8 cellular contexts compared by ENCODE assay signal in genomic region chr19:1855828-1856255, GRCh38. TPM values are rescaled to one million over a fixed set of nuclear protein-coding genes. Genes with fewer than 3 reads are reported as not detected.
DNase-seq lines count a peak whose midpoint lies in the region; ATAC-seq and TF ChIP-seq lines count a peak whose summit lies in the region.

No MANE protein-coding gene starts in this region.

- peak overlapping the region; percentile 80 for H3K4me3 Mint-ChIP-seq in activated T-helper 1 cell treated with anti-CD3 and anti-CD28 coated beads, Interleukin-12 subunit alpha, Interleukin-12 subunit beta, Interleukin-2, Interleukin-4 antibody, amounts not matched to agents 30 ng/mL and 10 ng/mL and 1 ng/mL, durations not matched to agents 14 hours and 24 hours and 36 hours

- H3K4me1 ChIP-seq in cardiac muscle cell (ENCODE audit: low read depth): peaks cover 52% of the 10 kb centered on the region
- H3K4me1 ChIP-seq in thoracic aorta (ENCODE audit: control insufficient read depth in 1 of 2, low read depth in 2 of 2): peaks cover 37 to 56% of the 10 kb centered on the region in 2 donors

- H3K36me3 ChIP-seq in cardiac muscle cell: no peaks in the 10 kb centered on the region
- H3K36me3 ChIP-seq in kidney epithelial cell (ENCODE audit: control insufficient read depth, insufficient read depth, low read length): no peaks in the 10 kb centered on the region
- no peaks in the 10 kb centered on the region for H3K36me3 ChIP-seq in thoracic aorta

- peaks cover 4% of the 10 kb centered on the region for H3K36me3 Mint-ChIP-seq in activated T-helper 1 cell treated with anti-CD3 and anti-CD28 coated beads, Interleukin-12 subunit alpha, Interleukin-12 subunit beta, Interleukin-2, Interleukin-4 antibody, amounts not matched to agents 30 ng/mL and 10 ng/mL and 1 ng/mL, durations not matched to agents 14 hours and 24 hours and 36 hours (ENCODE audit: low read depth)

- TF ChIP-seq CTCF in cardiac muscle cell (IDR thresholded peaks at IDR 0.05; ENCODE audit: low read depth, low read length) (no peak), kidney epithelial cell (IDR thresholded peaks at IDR 0.05; ENCODE audit: insufficient read depth, low read length, poor library complexity, severe bottlenecking) (no peak), thoracic aorta (IDR thresholded peaks at IDR 0.05) (no peak)

- no peaks in the 10 kb centered on the region for H3K27me3 Mint-ChIP-seq in activated T-helper 1 cell treated with anti-CD3 and anti-CD28 coated beads, Interleukin-12 subunit alpha, Interleukin-12 subunit beta, Interleukin-2, Interleukin-4 antibody, amounts not matched to agents 30 ng/mL and 10 ng/mL and 1 ng/mL, durations not matched to agents 14 hours and 24 hours and 36 hours (ENCODE audit: insufficient read depth)

- intact Hi-C loops in left cardiac atrium (cut with DNase I): no loop called here
- intact Hi-C loops in activated T-helper 1 cell treated with anti-CD3 and anti-CD28 coated beads, Interleukin-12 subunit alpha, Interleukin-12 subunit beta, Interleukin-2, Interleukin-4 antibody, amounts not matched to agents 30 ng/mL and 10 ng/mL and 1 ng/mL, durations not matched to agents 14 hours and 24 hours and 36 hours (cut with micrococcal nuclease): loop anchor here (1.0 kb wide), 2 partner anchors 7 to 44 kb away; partner anchors contain the start of genes ATP8B3 and KLF16

- H3K4me3 ChIP-seq in cardiac muscle cell (no peak overlapping the region), kidney epithelial cell (ENCODE audit: low read depth, low read length) (peak overlapping the region; percentile 12), thoracic aorta (peak overlapping the region; percentile 68)

- ATAC-seq in left cardiac atrium (no peak), thoracic aorta (ENCODE audit: insufficient number of reproducible peaks, low FRiP score, low read depth) (no peak)

- DNase-seq in cardiac muscle cell (ENCODE audit: low read depth in 1 of 2, low spot score in 1 of 2) (no peak), left cardiac atrium (no peak), kidney epithelial cell (ENCODE audit: low read depth) (no peak), thoracic aorta (ENCODE audit: low spot score) (no peak), T-helper 9 cell (no peak), hepatic stellate cell (ENCODE audit: low spot score) (no peak), KBM-7 (no peak)
- DNase-seq in activated T-helper 1 cell treated with anti-CD3 and anti-CD28 coated beads, Interleukin-12 subunit alpha, Interleukin-12 subunit beta, Interleukin-2, Interleukin-4 antibody, amounts not matched to agents 30 ng/mL and 10 ng/mL and 1 ng/mL, durations not matched to agents 14 hours and 24 hours and 36 hours (ENCODE audit: low spot score): peak; percentile 27

- in situ Hi-C loops in KBM-7 (cut with MboI; ENCODE audit: low pct_unique_long_range_greater_than_20kb, low sequenced_read_pairs): no loop called here

- H3K27ac Mint-ChIP-seq in activated T-helper 1 cell treated with anti-CD3 and anti-CD28 coated beads, Interleukin-12 subunit alpha, Interleukin-12 subunit beta, Interleukin-2, Interleukin-4 antibody, amounts not matched to agents 30 ng/mL and 10 ng/mL and 1 ng/mL, durations not matched to agents 14 hours and 24 hours and 36 hours: peak overlapping the region; percentile 86

- H3K27me3 ChIP-seq in cardiac muscle cell (no peaks in the 10 kb centered on the region), kidney epithelial cell (ENCODE audit: control insufficient read depth, insufficient read depth, low read length) (no peaks in the 10 kb centered on the region), thoracic aorta (replicated peaks; ENCODE audit: insufficient read depth) (no peaks in the 10 kb centered on the region)

- H3K9me3 Mint-ChIP-seq in activated T-helper 1 cell treated with anti-CD3 and anti-CD28 coated beads, Interleukin-12 subunit alpha, Interleukin-12 subunit beta, Interleukin-2, Interleukin-4 antibody, amounts not matched to agents 30 ng/mL and 10 ng/mL and 1 ng/mL, durations not matched to agents 14 hours and 24 hours and 36 hours: no peaks in the 10 kb centered on the region

- H3K4me1 Mint-ChIP-seq in activated T-helper 1 cell treated with anti-CD3 and anti-CD28 coated beads, Interleukin-12 subunit alpha, Interleukin-12 subunit beta, Interleukin-2, Interleukin-4 antibody, amounts not matched to agents 30 ng/mL and 10 ng/mL and 1 ng/mL, durations not matched to agents 14 hours and 24 hours and 36 hours (ENCODE audit: low read depth): peaks cover 27% of the 10 kb centered on the region

- H3K27ac ChIP-seq in cardiac muscle cell: peak overlapping the region; percentile 59
- H3K27ac ChIP-seq in thoracic aorta: peak overlapping the region; percentile 53 to 75

- H3K9me3 ChIP-seq in cardiac muscle cell (ENCODE audit: low read depth) (no peaks in the 10 kb centered on the region), thoracic aorta (no peaks in the 10 kb centered on the region)

RNA-seq across cellular contexts. Expression of gene KLF16, which starts 7.5 kb away (rescaled TPM):
- 5.3 and 9.3 TPM in 2 replicates for total RNA-seq in cardiac muscle cell
- polyA plus RNA-seq in cardiac muscle cell: 9.1 and 20.8 TPM in 2 replicates
- 10 to 100 TPM in 1 of 2 donors, 1 to 10 TPM in 1; 9.9 to 12.9 TPM for total RNA-seq in left cardiac atrium
- 34.5 and 39.1 TPM in 2 replicates for total RNA-seq in activated T-helper 1 cell treated with anti-CD3 and anti-CD28 coated beads, Interleukin-12 subunit alpha, Interleukin-12 subunit beta, Interleukin-2, Interleukin-4 antibody, amounts not matched to agents 30 ng/mL and 10 ng/mL and 1 ng/mL, durations not matched to agents 14 hours and 24 hours and 36 hours
- total RNA-seq in kidney epithelial cell: 11.4 and 15.3 TPM in 2 replicates
- total RNA-seq in thoracic aorta: 10 to 100 TPM in 1 of 2 donors, 1 to 10 TPM in 1; 7.7 to 11.0 TPM

RNA-seq across cellular contexts. Expression of gene REXO1, which starts 7.6 kb away (rescaled TPM):
- total RNA-seq in cardiac muscle cell (24.4 and 39.7 TPM in 2 replicates), left cardiac atrium (10 to 100 TPM; 14.8 to 22.3 TPM), kidney epithelial cell (18.8 and 32.1 TPM in 2 replicates), thoracic aorta (10 to 100 TPM; 18.2 to 24.5 TPM)
- 19.2 and 21.3 TPM in 2 replicates for polyA plus RNA-seq in cardiac muscle cell
- total RNA-seq in activated T-helper 1 cell treated with anti-CD3 and anti-CD28 coated beads, Interleukin-12 subunit alpha, Interleukin-12 subunit beta, Interleukin-2, Interleukin-4 antibody, amounts not matched to agents 30 ng/mL and 10 ng/mL and 1 ng/mL, durations not matched to agents 14 hours and 24 hours and 36 hours: 64.5 and 70.5 TPM in 2 replicates

RNA-seq across cellular contexts. Expression of gene ABHD17A, which starts 29.5 kb away (rescaled TPM):
- total RNA-seq in cardiac muscle cell (198 and 203 TPM in 2 replicates), left cardiac atrium (10 to 100 TPM; 60.8 to 66.1 TPM), kidney epithelial cell (54.1 and 66.7 TPM in 2 replicates), thoracic aorta (100 to 1,000 TPM in 1 of 2 donors, 10 to 100 TPM in 1; 96.8 to 143 TPM)
- polyA plus RNA-seq in cardiac muscle cell: 145 and 159 TPM in 2 replicates
- 115 TPM in 2 replicates for total RNA-seq in activated T-helper 1 cell treated with anti-CD3 and anti-CD28 coated beads, Interleukin-12 subunit alpha, Interleukin-12 subunit beta, Interleukin-2, Interleukin-4 antibody, amounts not matched to agents 30 ng/mL and 10 ng/mL and 1 ng/mL, durations not matched to agents 14 hours and 24 hours and 36 hours

RNA-seq across cellular contexts. Expression of gene ATP8B3, which starts 43.8 kb away (rescaled TPM):
- total RNA-seq in cardiac muscle cell (1.2 and 8.6 TPM in 2 replicates), left cardiac atrium (1 to 10 TPM in 1 of 2 donors, under 1 TPM in 1; 0.52 to 1.6 TPM), kidney epithelial cell (0.96 TPM in 2 replicates), thoracic aorta (1 to 10 TPM in 1 of 2 donors, under 1 TPM in 1; 0.21 to 1.4 TPM)
- polyA plus RNA-seq in cardiac muscle cell: 3.0 and 9.2 TPM in 2 replicates
- total RNA-seq in activated T-helper 1 cell treated with anti-CD3 and anti-CD28 coated beads, Interleukin-12 subunit alpha, Interleukin-12 subunit beta, Interleukin-2, Interleukin-4 antibody, amounts not matched to agents 30 ng/mL and 10 ng/mL and 1 ng/mL, durations not matched to agents 14 hours and 24 hours and 36 hours: 4.1 and 5.0 TPM in 2 replicates

RNA-seq across cellular contexts. Expression of gene ADAT3, which starts 49.4 kb away (rescaled TPM):
- total RNA-seq in cardiac muscle cell: 11.2 and 16.3 TPM in 2 replicates
- 5.9 and 14.3 TPM in 2 replicates for polyA plus RNA-seq in cardiac muscle cell
- total RNA-seq in left cardiac atrium: 1 to 10 TPM; 2.3 to 3.0 TPM
- 8.4 and 9.6 TPM in 2 replicates for total RNA-seq in activated T-helper 1 cell treated with anti-CD3 and anti-CD28 coated beads, Interleukin-12 subunit alpha, Interleukin-12 subunit beta, Interleukin-2, Interleukin-4 antibody, amounts not matched to agents 30 ng/mL and 10 ng/mL and 1 ng/mL, durations not matched to agents 14 hours and 24 hours and 36 hours
- 1.8 and 8.6 TPM in 2 replicates for total RNA-seq in kidney epithelial cell
- 1 to 10 TPM; 3.9 to 8.4 TPM for total RNA-seq in thoracic aorta
